8 cellular contexts compared by ENCODE assay signal in genomic region chr11:118572075-118572913, GRCh38. TPM values are rescaled to one million over a fixed set of nuclear protein-coding genes. Genes with fewer than 3 reads are reported as not detected.
A peak's percentile ranks its signal among the peaks of the same experiment; 100 is the strongest.
DNase-seq lines count a peak whose midpoint lies in the region; ATAC-seq and TF ChIP-seq lines count a peak whose summit lies in the region.

TSS of gene ARCN1 (plus strand) at chr11:118572409. CDS start at chr11:118572548, 139 bp downstream.

- peak in 1 of 2 donors; percentile 33 for TF ChIP-seq POLR2A in adrenal gland (IDR thresholded peaks at IDR 0.05)

- ATAC-seq in heart right ventricle: peak; percentile 86 to 94 (median 90)

- H3K27me3 ChIP-seq in adrenal gland (no peaks in the 10 kb centered on the region), heart right ventricle (no peaks in the 10 kb centered on the region)

- no peaks in the 10 kb centered on the region for H3K9me3 ChIP-seq in adrenal gland (replicated peaks in 1 of 3)
- no peaks in the 10 kb centered on the region for H3K9me3 ChIP-seq in heart right ventricle

- peak within 1 kb of the TSS; percentile 95 to 99 (median 98) for H3K27ac ChIP-seq in adrenal gland
- peak within 1 kb of the TSS; percentile 90 to 100 (median 98) for H3K27ac ChIP-seq in heart right ventricle

- H3K27me3 Mint-ChIP-seq in type B pancreatic cell: no peaks in the 10 kb centered on the region

- intact Hi-C loops in T-helper 1 cell treated with Interleukin-12 subunit alpha and Interleukin-12 subunit beta and Interleukin-4 antibody, amounts not matched to agents 30 ng/mL and 1 ng/mL, for 36 hours (cut with micrococcal nuclease): loop anchor here (1.0 to 5.0 kb wide), 10 partner anchors 35 to 1340 kb away; partner anchors contain the start of genes CENATAC, DDX6, PCSK7 and PHLDB1
- intact Hi-C loops in adrenal gland (cut with DNase I): no loop called here
- intact Hi-C loops in heart right ventricle (cut with DNase I): loop anchor here in 3 of 10 donors (5.0 to 10.0 kb wide), 2 partner anchors 35 to 213 kb away; partner anchors contain the start of gene PHLDB1 (in 2 of the 3)
- intact Hi-C loops in posterior cingulate gyrus (cut with DNase I): no loop called here

- H3K36me3 ChIP-seq in adrenal gland (replicated peaks in 1 of 2): no peaks in the 10 kb centered on the region
- H3K36me3 ChIP-seq in heart right ventricle: peaks cover 0 to 7% (median 0%) of the 10 kb centered on the region in 9 donors

- peaks cover 4% of the 10 kb centered on the region for H3K36me3 Mint-ChIP-seq in type B pancreatic cell

- H3K4me1 Mint-ChIP-seq in type B pancreatic cell (ENCODE audit: unreplicated experiment): peaks cover 35% of the 10 kb centered on the region

- H3K4me3 Mint-ChIP-seq in type B pancreatic cell: peak within 1 kb of the TSS; percentile 98

- H3K4me3 ChIP-seq in adrenal gland (peak within 1 kb of the TSS; percentile 85 to 98 (median 93)), heart right ventricle (peak within 1 kb of the TSS; percentile 88 to 99 (median 97))

- WGBS in adrenal gland, 4 donors: 0 to 1% (median 0%) methylated on average over 7 to 52 of the region's 52 CpGs
- 0% methylated on average over 51 to 52 of the region's 52 CpGs for whole genome bisulfite sequencing in heart right ventricle, 2 donors

- DNase-seq in ELF-1 (ENCODE audit: low read depth, low spot score) (peak; percentile 83), HCEC 1CT (peak; percentile 72), NCI-H1092 treated with DMSO at 0.1 percent for 48 hours (lab: John Stamatoyannopoulos, UW) (peak; percentile 86), adrenal gland (peak; percentile 71 to 86 (median 75)), heart right ventricle (peak; percentile 80 to 81), posterior cingulate gyrus (peak; percentile 49 to 96 (median 76)), type B pancreatic cell (ENCODE audit: extremely low spot score, unreplicated experiment) (peak; percentile 82)

- no peak for TF ChIP-seq CTCF in adrenal gland (IDR thresholded peaks at IDR 0.05)
- TF ChIP-seq CTCF in heart right ventricle (IDR thresholded peaks at IDR 0.05): no peak
- no peak for TF ChIP-seq CTCF in type B pancreatic cell (conservative IDR thresholded peaks at IDR 0.05)

- H3K4me1 ChIP-seq in adrenal gland (replicated peaks in 1 of 2): peaks cover 8 to 42% of the 10 kb centered on the region in 2 donors
- peaks cover 7 to 52% (median 40%) of the 10 kb centered on the region in 9 donors for H3K4me1 ChIP-seq in heart right ventricle

- no peaks in the 10 kb centered on the region for H3K9me3 Mint-ChIP-seq in type B pancreatic cell

- H3K27ac Mint-ChIP-seq in type B pancreatic cell: peak within 1 kb of the TSS; percentile 98

RNA-seq across cellular contexts. Expression of gene ARCN1, which starts in this region (rescaled TPM):
- total RNA-seq in T-helper 1 cell treated with Interleukin-12 subunit alpha and Interleukin-12 subunit beta and Interleukin-4 antibody, amounts not matched to agents 30 ng/mL and 1 ng/mL, for 36 hours: 154 and 161 TPM in 2 replicates
- total RNA-seq in adrenal gland: 100 to 1,000 TPM in 4 of 8 donors, 10 to 100 TPM in 4; 81.9 to 254 (median 105) TPM
- 100 to 1,000 TPM in 1 of 3 donors, 10 to 100 TPM in 2; 42.6 to 274 (median 54.5) TPM for polyA plus RNA-seq in adrenal gland
- 100 to 1,000 TPM in 4 of 10 donors, 10 to 100 TPM in 6; 84.8 to 122 (median 98.3) TPM for total RNA-seq in heart right ventricle
- polyA plus RNA-seq in heart right ventricle: 10 to 100 TPM; 48.8 to 88.1 TPM
- 139 and 175 TPM in 2 replicates for total RNA-seq in type B pancreatic cell (ENCODE audit: low replicate concordance)

Comparison
In these comparisons a context has a peak if more than half of its experiments do, and no peak if none do; other contexts are left out.
1. Peak in every context shown above with its lines: DNase-seq, ATAC-seq, H3K4me3 ChIP-seq and H3K27ac ChIP-seq.